ENCODE assay signal across 1 cellular context in genomic region chr17:82239401-82239925, GRCh38.
TF ChIP-seq lines count a peak whose summit lies in the region.

No MANE protein-coding gene starts in this region.

TF ChIP-seq in HepG2, 621 proteins besides CTCF, POLR2A, EP300 and RAD21 (continued from another document and continues in another):
- TF ChIP-seq ZNF407 (CRISPR knock-in tag; IDR thresholded peaks at IDR 0.05; ENCODE audit: not compliant biosample characterization) (no peak), ZNF451 (CRISPR knock-in tag; IDR thresholded peaks at IDR 0.05) (no peak), MIER3 (CRISPR knock-in tag; IDR thresholded peaks at IDR 0.05; ENCODE audit: borderline replicate concordance) (no peak), ZBTB7A (CRISPR knock-in tag; IDR thresholded peaks at IDR 0.05) (0 out of 2 replicates have a peak, but pooled peaks have one; percentile 36), PRDM4 (CRISPR knock-in tag; IDR thresholded peaks at IDR 0.05; ENCODE audit: borderline replicate concordance) (no peak), ZNF83 (CRISPR knock-in tag; IDR thresholded peaks at IDR 0.05; ENCODE audit: borderline replicate concordance) (no peak), GATA4 (IDR thresholded peaks at IDR 0.05; ENCODE audit: borderline replicate concordance, low read depth) (no peak), TFDP1 (CRISPR knock-in tag; IDR thresholded peaks at IDR 0.05; ENCODE audit: borderline replicate concordance) (no peak), ZNF768 (CRISPR knock-in tag; IDR thresholded peaks at IDR 0.05) (0 out of 2 replicates have a peak, but pooled peaks have one; percentile 9), ZEB1 (IDR thresholded peaks at IDR 0.05; ENCODE audit: insufficient replicate concordance, low read depth) (no peak), PHB2 (IDR thresholded peaks at IDR 0.05; ENCODE audit: partially characterized antibody) (no peak), ZNF761 (CRISPR knock-in tag; conservative IDR thresholded peaks at IDR 0.05) (no peak; the same call in 1 of the 2 replicates), ZNF589 (CRISPR knock-in tag; conservative IDR thresholded peaks at IDR 0.05) (no peak), MED8 (CRISPR knock-in tag; IDR thresholded peaks at IDR 0.05; ENCODE audit: insufficient replicate concordance) (no peak), ZIK1 (CRISPR knock-in tag; IDR thresholded peaks at IDR 0.05; ENCODE audit: borderline replicate concordance, low read depth) (no peak), ZNF770 (CRISPR knock-in tag; IDR thresholded peaks at IDR 0.05) (no peak), ZGPAT (CRISPR knock-in tag; IDR thresholded peaks at IDR 0.05) (no peak), HNF4G (IDR thresholded peaks at IDR 0.05; ENCODE audit: borderline replicate concordance, low read depth, low read length) (no peak), HNF4G (CRISPR knock-in tag; IDR thresholded peaks at IDR 0.05; ENCODE audit: borderline replicate concordance, low read depth) (no peak), GATAD2A (CRISPR knock-in tag; IDR thresholded peaks at IDR 0.05) (no peak), ARID2 (CRISPR knock-in tag; IDR thresholded peaks at IDR 0.05; ENCODE audit: borderline replicate concordance) (no peak), ZNF879 (CRISPR knock-in tag; IDR thresholded peaks at IDR 0.05) (no peak), ZNF503 (CRISPR knock-in tag; IDR thresholded peaks at IDR 0.05) (no peak), SP2 (CRISPR knock-in tag; IDR thresholded peaks at IDR 0.05) (peak; percentile 33; the same call in 1 of the 2 replicates), ZNF562 (CRISPR knock-in tag; IDR thresholded peaks at IDR 0.05; ENCODE audit: borderline replicate concordance) (no peak), REPIN1 (CRISPR knock-in tag; IDR thresholded peaks at IDR 0.05; ENCODE audit: borderline replicate concordance, low read depth) (no peak), CHD4 (IDR thresholded peaks at IDR 0.05; ENCODE audit: borderline replicate concordance, low read length) (no peak), CSRNP2 (CRISPR knock-in tag; conservative IDR thresholded peaks at IDR 0.05; ENCODE audit: low read depth) (no peak), ZNF619 (CRISPR knock-in tag; IDR thresholded peaks at IDR 0.05) (no peak), PREB (CRISPR knock-in tag; IDR thresholded peaks at IDR 0.05) (no peak), NR2F6 (IDR thresholded peaks at IDR 0.05) (no peak), NR2F6 (CRISPR knock-in tag; IDR thresholded peaks at IDR 0.05) (no peak), TAF15 (IDR thresholded peaks at IDR 0.05; ENCODE audit: low read depth, low read length, poor library complexity, severe bottlenecking) (no peak), EZH2 (conservative IDR thresholded peaks at IDR 0.05; ENCODE audit: low read depth, low read length) (no peak), CAMTA2 (CRISPR knock-in tag; IDR thresholded peaks at IDR 0.05; ENCODE audit: borderline replicate concordance) (no peak), GZF1 (CRISPR knock-in tag; IDR thresholded peaks at IDR 0.05) (no peak), KMT2A (CRISPR knock-in tag; IDR thresholded peaks at IDR 0.05) (no peak), ZNF230 (CRISPR knock-in tag; IDR thresholded peaks at IDR 0.05) (no peak), FOXP1 (IDR thresholded peaks at IDR 0.05) (no peak), FOXP1 (CRISPR knock-in tag; IDR thresholded peaks at IDR 0.05) (no peak), HINFP (CRISPR knock-in tag; IDR thresholded peaks at IDR 0.05; ENCODE audit: low read depth) (no peak)
